In genomic region chr5:141208478-141208877, GRCh38 we compare ENCODE assay signal across 12 cellular contexts. TPM values are rescaled to one million over a fixed set of nuclear protein-coding genes. Genes with fewer than 3 reads are reported as not detected.
A peak's percentile ranks its signal among the peaks of the same experiment; 100 is the strongest.
DNase-seq lines count a peak whose midpoint lies in the region; ATAC-seq and TF ChIP-seq lines count a peak whose summit lies in the region.
"Had no signal": no experiment of that assay in that cellular context is flagged by ENCODE, and none has a peak within 500 bp of the region (broad histone marks: within the 10 kb centered on the region; RNA-seq: fewer than 3 reads in every experiment).

TSS of gene PCDHB12 (plus strand) at chr5:141208719. CDS start at chr5:141208908, 189 bp downstream.

- H3K4me1 ChIP-seq in SJSA1 (replicated peaks) = no peaks in the 10 kb centered on the region

- H3K27ac ChIP-seq in SJSA1 = no peak within 1 kb of the TSS

- ATAC-seq in activated CD8-positive, alpha-beta T cell treated with anti-CD3 and anti-CD28 coated beads for 36 hours = no peak
- ATAC-seq in activated CD8-positive, alpha-beta T cell treated with anti-CD3 and anti-CD28 coated beads, Interleukin-2, amount 10 ng/mL, durations not matched to agents 7 days and 5 days = no peak
- no peak for ATAC-seq in GM18873 (IDR thresholded peaks at IDR 0.05; ENCODE audit: low FRiP score, unreplicated experiment)
- ATAC-seq: activated T-cell treated with anti-CD3 and anti-CD28 coated beads, Interleukin-2, amount 50 U/mL, for 72 hours had no signal

- H3K9me3 Mint-ChIP-seq in activated CD8-positive, alpha-beta T cell treated with anti-CD3 and anti-CD28 coated beads for 36 hours = peaks cover 2% of the 10 kb centered on the region
- H3K9me3 Mint-ChIP-seq in activated CD8-positive, alpha-beta T cell treated with anti-CD3 and anti-CD28 coated beads, Interleukin-2, amount 10 ng/mL, durations not matched to agents 7 days and 5 days (ENCODE audit: insufficient read depth) = peaks cover 14% of the 10 kb centered on the region
- H3K9me3 Mint-ChIP-seq in glutamatergic neuron (ENCODE audit: unreplicated experiment) (peaks cover 20% of the 10 kb centered on the region), type B pancreatic cell (peaks cover under 1% of the 10 kb centered on the region)
- H3K9me3 Mint-ChIP-seq: activated T-cell treated with anti-CD3 and anti-CD28 coated beads, Interleukin-2, amount 50 U/mL, for 72 hours had no signal

- TF ChIP-seq CTCF in activated CD8-positive, alpha-beta T cell treated with anti-CD3 and anti-CD28 coated beads for 36 hours (IDR thresholded peaks at IDR 0.05) = peak; percentile 44
- TF ChIP-seq CTCF in glutamatergic neuron (IDR thresholded peaks at IDR 0.05; ENCODE audit: partially characterized antibody, unreplicated experiment) = peak; percentile 47
- TF ChIP-seq CTCF in type B pancreatic cell (conservative IDR thresholded peaks at IDR 0.05) = peak; percentile 45

- CTCF ChIA-PET in activated CD8-positive, alpha-beta T cell treated with anti-CD3 and anti-CD28 coated beads for 36 hours (lab: Charles Lee) = interaction anchor here (0.7 to 1.7 kb wide), 10 partner anchors 9 to 349 kb away, joined by 3 to 7 read pairs (median 4); partner anchors contain the start of genes PCDHB14, PCDHB15, PCDHGB7 and TAF7
- CTCF ChIA-PET in activated CD8-positive, alpha-beta T cell treated with anti-CD3 and anti-CD28 coated beads, Interleukin-2, amount 10 ng/mL, durations not matched to agents 7 days and 5 days (lab: Charles Lee) = interaction anchor here (0.7 kb wide), 1 partner anchor 9 kb away, joined by 3 read pairs; no protein-coding TSS in a partner anchor

- H3K36me3 ChIP-seq in SJSA1 = no peaks in the 10 kb centered on the region

- no peak within 1 kb of the TSS for H3K4me3 Mint-ChIP-seq in activated CD8-positive, alpha-beta T cell treated with anti-CD3 and anti-CD28 coated beads for 36 hours
- no peak within 1 kb of the TSS for H3K4me3 Mint-ChIP-seq in activated CD8-positive, alpha-beta T cell treated with anti-CD3 and anti-CD28 coated beads, Interleukin-2, amount 10 ng/mL, durations not matched to agents 7 days and 5 days
- H3K4me3 Mint-ChIP-seq in glutamatergic neuron (ENCODE audit: unreplicated experiment) (peak within 1 kb of the TSS; percentile 82), type B pancreatic cell (peak within 1 kb of the TSS; percentile 80)
- H3K4me3 Mint-ChIP-seq: activated T-cell treated with anti-CD3 and anti-CD28 coated beads, Interleukin-2, amount 50 U/mL, for 72 hours had no signal

- no peaks in the 10 kb centered on the region for H3K4me1 Mint-ChIP-seq in activated CD8-positive, alpha-beta T cell treated with anti-CD3 and anti-CD28 coated beads for 36 hours (ENCODE audit: low read depth)
- H3K4me1 Mint-ChIP-seq in activated CD8-positive, alpha-beta T cell treated with anti-CD3 and anti-CD28 coated beads, Interleukin-2, amount 10 ng/mL, durations not matched to agents 7 days and 5 days (ENCODE audit: low read depth) = no peaks in the 10 kb centered on the region
- H3K4me1 Mint-ChIP-seq in glutamatergic neuron (ENCODE audit: low read depth, unreplicated experiment) (no peaks in the 10 kb centered on the region), type B pancreatic cell (ENCODE audit: unreplicated experiment) (no peaks in the 10 kb centered on the region)
- H3K4me1 Mint-ChIP-seq: IgD-negative memory B cell had no signal

- intact Hi-C loops in activated CD8-positive, alpha-beta T cell treated with anti-CD3 and anti-CD28 coated beads for 36 hours (cut with micrococcal nuclease) = no loop called here

- H3K27ac Mint-ChIP-seq in activated CD8-positive, alpha-beta T cell treated with anti-CD3 and anti-CD28 coated beads for 36 hours = no peak within 1 kb of the TSS
- H3K27ac Mint-ChIP-seq in activated CD8-positive, alpha-beta T cell treated with anti-CD3 and anti-CD28 coated beads, Interleukin-2, amount 10 ng/mL, durations not matched to agents 7 days and 5 days = no peak within 1 kb of the TSS
- H3K27ac Mint-ChIP-seq in glutamatergic neuron (ENCODE audit: unreplicated experiment) (peak within 1 kb of the TSS; percentile 95), type B pancreatic cell (no peak within 1 kb of the TSS)
- H3K27ac Mint-ChIP-seq: activated T-cell treated with anti-CD3 and anti-CD28 coated beads, Interleukin-2, amount 50 U/mL, for 72 hours; IgD-negative memory B cell had no signal

- peaks cover 3% of the 10 kb centered on the region for H3K36me3 Mint-ChIP-seq in activated CD8-positive, alpha-beta T cell treated with anti-CD3 and anti-CD28 coated beads for 36 hours (ENCODE audit: low read depth)
- H3K36me3 Mint-ChIP-seq in activated CD8-positive, alpha-beta T cell treated with anti-CD3 and anti-CD28 coated beads, Interleukin-2, amount 10 ng/mL, durations not matched to agents 7 days and 5 days (ENCODE audit: low read depth) = peaks cover 5% of the 10 kb centered on the region
- peaks cover 30% of the 10 kb centered on the region for H3K36me3 Mint-ChIP-seq in glutamatergic neuron (ENCODE audit: unreplicated experiment)
- no peaks in the 10 kb centered on the region for H3K36me3 Mint-ChIP-seq in type B pancreatic cell
- H3K36me3 Mint-ChIP-seq: IgD-negative memory B cell had no signal

- H3K9me3 ChIP-seq in SJSA1 (replicated peaks) = no peaks in the 10 kb centered on the region

- peak; percentile 33 for DNase-seq in activated CD8-positive, alpha-beta T cell treated with anti-CD3 and anti-CD28 coated beads for 36 hours
- DNase-seq in activated CD8-positive, alpha-beta T cell treated with anti-CD3 and anti-CD28 coated beads, Interleukin-2, amount 10 ng/mL, durations not matched to agents 7 days and 5 days = no peak
- DNase-seq in SJSA1 (ENCODE audit: low read depth in 1 of 2, low spot score in 2 of 2) (peak in 1 of 2 experiments; percentile 15), glutamatergic neuron (peak; percentile 37), type B pancreatic cell (ENCODE audit: extremely low spot score, unreplicated experiment) (no peak), NCI-H1105 (lab: John Stamatoyannopoulos, UW) (no peak), DMS79 treated with DMSO at 0.1 percent for 48 hours (lab: John Stamatoyannopoulos, UW) (no peak)
- DNase-seq: activated T-cell treated with anti-CD3 and anti-CD28 coated beads, Interleukin-2, amount 50 U/mL, for 72 hours; AML-193 had no signal

- POLR2A ChIA-PET in activated CD8-positive, alpha-beta T cell treated with anti-CD3 and anti-CD28 coated beads for 36 hours (lab: Charles Lee) = no interaction called here
- POLR2A ChIA-PET in activated CD8-positive, alpha-beta T cell treated with anti-CD3 and anti-CD28 coated beads, Interleukin-2, amount 10 ng/mL, durations not matched to agents 7 days and 5 days (lab: Charles Lee) = no interaction called here

- no peaks in the 10 kb centered on the region for H3K27me3 ChIP-seq in SJSA1 (replicated peaks)

- peak within 1 kb of the TSS; percentile 13; the same call in 1 of the 2 replicates for H3K4me3 ChIP-seq in SJSA1
- H3K4me3 ChIP-seq: lung had no signal

- H3K27me3 Mint-ChIP-seq in activated CD8-positive, alpha-beta T cell treated with anti-CD3 and anti-CD28 coated beads for 36 hours = peaks cover 37% of the 10 kb centered on the region
- peaks cover 7% of the 10 kb centered on the region for H3K27me3 Mint-ChIP-seq in activated CD8-positive, alpha-beta T cell treated with anti-CD3 and anti-CD28 coated beads, Interleukin-2, amount 10 ng/mL, durations not matched to agents 7 days and 5 days (ENCODE audit: low read depth)
- H3K27me3 Mint-ChIP-seq in glutamatergic neuron (ENCODE audit: unreplicated experiment) = peaks cover 11% of the 10 kb centered on the region
- no peaks in the 10 kb centered on the region for H3K27me3 Mint-ChIP-seq in type B pancreatic cell

RNA-seq across cellular contexts. Expression of gene PCDHB12, which starts in this region (rescaled TPM):
- not detected for total RNA-seq in activated CD8-positive, alpha-beta T cell treated with anti-CD3 and anti-CD28 coated beads for 36 hours
- total RNA-seq in activated CD8-positive, alpha-beta T cell treated with anti-CD3 and anti-CD28 coated beads, Interleukin-2, amount 10 ng/mL, durations not matched to agents 7 days and 5 days = not detected
- total RNA-seq in SJSA1 (2014; rRNA removed; shearing (Covaris generic)) = 1.8 and 6.2 TPM in 2 replicates
- 14.4 TPM for total RNA-seq in glutamatergic neuron (ENCODE audit: unreplicated experiment)
- 1.4 and 2.3 TPM in 2 replicates for total RNA-seq in type B pancreatic cell (ENCODE audit: low replicate concordance)
- total RNA-seq: activated T-cell treated with anti-CD3 and anti-CD28 coated beads, Interleukin-2, amount 50 U/mL, for 72 hours had no signal

Comparison
In these comparisons a context has a peak if more than half of its experiments do, and no peak if none do; other contexts are left out.
1. Peak in DNase-seq in activated CD8-positive, alpha-beta T cell treated with anti-CD3 and anti-CD28 coated beads for 36 hours; RNA of the gene not detected or under 1 TPM.
2. H3K4me3 Mint-ChIP-seq: peak in glutamatergic neuron (single experiment) and type B pancreatic cell (single experiment); none in activated CD8-positive, alpha-beta T cell treated with anti-CD3 and anti-CD28 coated beads for 36 hours (single experiment) and activated CD8-positive, alpha-beta T cell treated with anti-CD3 and anti-CD28 coated beads, Interleukin-2, amount 10 ng/mL, durations not matched to agents 7 days and 5 days (single experiment).
3. Peak in every context shown above with its lines, with median percentiles within 50 percentile points of each other: CTCF ChIP-seq.